In genomic region chr10:46068117-46068516, GRCh38 we compare ENCODE assay signal across 21 cellular contexts. TPM values are rescaled to one million over a fixed set of nuclear protein-coding genes. Genes with fewer than 3 reads are reported as not detected.
DNase-seq lines count a peak whose midpoint lies in the region; ATAC-seq, FAIRE-seq and TF ChIP-seq lines count a peak whose summit lies in the region.
"Had no signal": no experiment of that assay in that cellular context is flagged by ENCODE, and none has a peak within 500 bp of the region (broad histone marks: within the 10 kb centered on the region; RNA-seq: fewer than 3 reads in every experiment).

No MANE protein-coding gene starts in this region.

- no peak overlapping the region for H3K27ac Mint-ChIP-seq in neural progenitor cell
- H3K27ac Mint-ChIP-seq: CD4-positive, alpha-beta T cell had no signal

- H3K27ac ChIP-seq in K562 (ENCODE audit: extremely low read depth, low read depth, low read length) (no peak overlapping the region), neural progenitor cell (peak overlapping the region; percentile 33), right cardiac atrium (ENCODE audit: low read length) (no peak overlapping the region)
- H3K27ac ChIP-seq: 22Rv1, A549, C4-2B had no signal

- peaks cover 13% of the 10 kb centered on the region for H3F3A ChIP-seq in neural progenitor cell (ENCODE audit: low read depth)

- H4K20me1 ChIP-seq in K562 (replicated peaks; ENCODE audit: control insufficient read depth, insufficient read depth, low read length) (no peaks in the 10 kb centered on the region), neural progenitor cell (ENCODE audit: low read depth) (no peaks in the 10 kb centered on the region)

- DNase-seq in activated CD8-positive, alpha-beta memory T cell treated with anti-CD3 and anti-CD28 coated beads for 24 hours = peak; percentile 17
- no peak for DNase-seq in activated CD8-positive, alpha-beta memory T cell treated with anti-CD3 and anti-CD28 coated beads, Interleukin-2, amount 50 U/mL, for 4 hours
- no peak for DNase-seq in K562 (ENCODE audit: extremely low read depth in 1 of 4, low spot score in 3 of 4)
- DNase-seq in neural progenitor cell (ENCODE audit: low spot score) = peak; percentile 23
- DNase-seq in stimulated activated naive CD8-positive, alpha-beta T cell treated with anti-CD3 and anti-CD28 coated beads, Interleukin-15, Interleukin-2, amounts not matched to agents 100 U/mL and 50 U/mL, for 24 hours = no peak
- no peak for DNase-seq in right cardiac atrium
- no peak for DNase-seq in DMS153 treated with DMSO at 0.1 percent for 48 hours (lab: John Stamatoyannopoulos, UW; ENCODE audit: unreplicated experiment)
- DNase-seq: AML-193; Caco-2; CD4-positive, alpha-beta T cell; DMS153; DMS79 treated with DMSO at 0.1 percent for 48 hours; GF-D8; H9; IMR-90 had no signal

- H2AFZ ChIP-seq in K562 (ENCODE audit: low read depth, low read length) (peak overlapping the region; percentile 60), neural progenitor cell (replicated peaks) (no peak overlapping the region)

- TF ChIP-seq CTCF in K562 (IDR thresholded peaks at IDR 0.05 in 2 of 3, conservative IDR thresholded peaks at IDR 0.05 in 1 of 3; ENCODE audit: insufficient read depth in 2 of 3, low read depth in 1 of 3, low read length in 3 of 3) (no peak), neural progenitor cell (IDR thresholded peaks at IDR 0.05) (no peak)

- no peaks in the 10 kb centered on the region for H3K9me1 ChIP-seq in K562 (ENCODE audit: control insufficient read depth, insufficient read depth, low read length)

- no peak for TF ChIP-seq RAD21 in K562 (CRISPR knock-in tag; conservative IDR thresholded peaks at IDR 0.05 in 1 of 2, IDR thresholded peaks at IDR 0.05 in 1 of 2)

- no peak overlapping the region for H3K9ac ChIP-seq in K562 (ENCODE audit: insufficient read depth in 1 of 2, low read depth in 2 of 2, low read length in 2 of 2)
- no peak overlapping the region for H3K9ac ChIP-seq in neural progenitor cell

- H3K27me3 ChIP-seq in K562 (ENCODE audit: control insufficient read depth in 2 of 2, insufficient read depth in 2 of 2, low read length in 2 of 2) = no peaks in the 10 kb centered on the region
- H3K27me3 ChIP-seq in neural progenitor cell = no peaks in the 10 kb centered on the region
- no peaks in the 10 kb centered on the region for H3K27me3 ChIP-seq in right cardiac atrium (ENCODE audit: control insufficient read depth, insufficient read depth)

- peaks cover 0 to 11% of the 10 kb centered on the region in 2 experiments; a peak in 3 of 5 replicates for H3K4me1 ChIP-seq in K562 (replicated peaks in 1 of 2; ENCODE audit: control insufficient read depth in 2 of 2, insufficient read depth in 2 of 2, low read length in 2 of 2)
- H3K4me1 ChIP-seq in neural progenitor cell = peaks cover 8% of the 10 kb centered on the region
- no peaks in the 10 kb centered on the region for H3K4me1 ChIP-seq in right cardiac atrium (ENCODE audit: control insufficient read depth, insufficient read depth, low read length)
- H3K4me1 ChIP-seq: A549, Caco-2 had no signal

- CTCF ChIA-PET in K562 (lab: Yijun Ruan, JAX; ENCODE audit: low intra/inter-chr PET ratio) = no interaction called here

- H3K36me3 ChIP-seq in K562 (ENCODE audit: control insufficient read depth, insufficient read depth, low read length) (no peaks in the 10 kb centered on the region), neural progenitor cell (no peaks in the 10 kb centered on the region)

- TF ChIP-seq EP300 in K562 (IDR thresholded peaks at IDR 0.05; ENCODE audit: low read length) = no peak

- H3K4me3 ChIP-seq in K562 (no peak overlapping the region), neural progenitor cell (no peak overlapping the region), right cardiac atrium (ENCODE audit: low read length) (no peak overlapping the region)
- H3K4me3 ChIP-seq: A549 had no signal

- no peaks in the 10 kb centered on the region for H3K9me3 Mint-ChIP-seq in neural progenitor cell
- H3K9me3 Mint-ChIP-seq: CD4-positive, alpha-beta T cell had no signal

- H3K27me3 Mint-ChIP-seq in neural progenitor cell (ENCODE audit: insufficient read depth, low read depth) = peaks cover 3% of the 10 kb centered on the region
- H3K27me3 Mint-ChIP-seq: CD4-positive, alpha-beta T cell had no signal

- H3K4me1 Mint-ChIP-seq in neural progenitor cell = no peaks in the 10 kb centered on the region

- in situ Hi-C loops in K562 (cut with MboI) = no loop called here

- no peak for ATAC-seq in K562
- no peak for ATAC-seq in stimulated activated naive CD8-positive, alpha-beta T cell treated with anti-CD3 and anti-CD28 coated beads, Interleukin-15, Interleukin-2, amounts not matched to agents 100 U/mL and 50 U/mL, for 24 hours
- no peak for ATAC-seq in right cardiac atrium
- ATAC-seq: A549 had no signal

- no peak for FAIRE-seq in K562 (lab: Jason Lieb, UNC)
- FAIRE-seq: A549, H1 had no signal

- no peaks in the 10 kb centered on the region for H3K36me3 Mint-ChIP-seq in neural progenitor cell

- no peak for TF ChIP-seq POLR2A in K562 (conservative IDR thresholded peaks at IDR 0.05)

- H3K79me2 ChIP-seq in K562 (ENCODE audit: control insufficient read depth, insufficient read depth, low read length) (no peaks in the 10 kb centered on the region), neural progenitor cell (ENCODE audit: low read depth) (no peaks in the 10 kb centered on the region)

- intact Hi-C loops in K562 (cut with micrococcal nuclease) (no loop called here), right cardiac atrium (cut with DNase I) (no loop called here)

- no TSS peak for BruUV-seq in K562 (replicated peaks; lab: Mats Ljungman, UMichigan)

- H3K9me3 ChIP-seq in K562 (replicated peaks; ENCODE audit: control insufficient read depth, insufficient read depth, low read depth, low read length) = no peaks in the 10 kb centered on the region
- H3K9me3 ChIP-seq in neural progenitor cell (ENCODE audit: low read depth) = no peaks in the 10 kb centered on the region
- no peaks in the 10 kb centered on the region for H3K9me3 ChIP-seq in right cardiac atrium (ENCODE audit: control insufficient read depth, low read length)
- H3K9me3 ChIP-seq: Caco-2 had no signal

- H3K4me3 Mint-ChIP-seq in neural progenitor cell = no peak overlapping the region
- H3K4me3 Mint-ChIP-seq: CD4-positive, alpha-beta T cell; H9 had no signal

- POLR2A ChIA-PET in K562 (lab: Yijun Ruan, JAX) = interaction anchor here (1.4 kb wide), 1 partner anchor 9 kb away, joined by 7 read pairs; no protein-coding TSS in a partner anchor

- no peak overlapping the region for H3K4me2 ChIP-seq in K562 (ENCODE audit: insufficient read depth, low read length)
- no peak overlapping the region for H3K4me2 ChIP-seq in neural progenitor cell
- H3K4me2 ChIP-seq: A549 had no signal

- WGBS in K562 (ENCODE audit: insufficient coverage, low coverage, missing lambda C conversion rate) = 20% methylated on average over 1 of the region's 1 CpG
- WGBS in right cardiac atrium = 66% methylated on average over 1 of the region's 1 CpG

TF ChIP-seq in K562, 482 proteins besides CTCF, POLR2A, EP300 and RAD21:
- peak; percentile 34; the same call in 1 of the 2 replicates for TF ChIP-seq SPI1 (IDR thresholded peaks at IDR 0.05; ENCODE audit: borderline replicate concordance, low read depth, low read length)
- no peak for TF ChIP-seq ARID2 (IDR thresholded peaks at IDR 0.05)
TF ChIP-seq in K562: peak in this region for 1.

RNA-seq across cellular contexts. Expression of gene MSMB, which starts 22.0 kb away (rescaled TPM):
- not detected in 2 replicates for total RNA-seq in K562 (2011; cell fraction: chromatin; rRNA removed; ENCODE audit: low replicate concordance)
- total RNA-seq in K562 (2011; cell fraction: nucleolus; rRNA removed) = not detected in 2 replicates
- total RNA-seq in K562 (2011; cell fraction: nucleoplasm; rRNA removed) = not detected in 2 replicates
- total RNA-seq in K562 (2014; rRNA removed) (not detected in 2 replicates), K562 (2014; rRNA removed; fragmentation: Illumina TruSeq; extraction: Trizol) (not detected in 2 replicates), K562 (2015; rRNA removed; fragmentation: Illumina TruSeq; extraction: Trizol) (not detected in 2 replicates), K562 (2021) (not detected in 2 replicates), neural progenitor cell (ENCODE audit: low replicate concordance) (not detected in 2 replicates), right cardiac atrium (not detected)
- polyA plus RNA-seq in K562 (2011; rRNA removed) (not detected in 2 replicates), K562 (2014; fragmentation: Illumina TruSeq; extraction: Trizol) (not detected in 2 replicates), K562 (2014; fragmentation: Nextera tagmentation; extraction: Ambion mirVana) (under 1 TPM in 1 of 2 experiments, not detected in 1; 0.21 TPM), K562 (2014; rRNA removed) (0.60 TPM in 1 of 2 replicates, not detected in the other), right cardiac atrium (not detected)
- polyA plus RNA-seq in K562 (2011; cell fraction: cytosol; rRNA removed) = not detected in 2 replicates
- polyA plus RNA-seq in K562 (2011; cell fraction: nucleus; rRNA removed) = not detected in 2 replicates
- 0.21 and 0.53 TPM in 2 replicates for polyA plus RNA-seq in K562 (2012)
- polyA minus RNA-seq in K562 (2011; rRNA and poly(A)+ RNA removed) = not detected in 2 replicates
- polyA minus RNA-seq in K562 (2011; cell fraction: cytosol; rRNA and poly(A)+ RNA removed) = not detected in 2 replicates
- not detected in 2 replicates for polyA minus RNA-seq in K562 (2011; cell fraction: nucleus; rRNA and poly(A)+ RNA removed)
- total RNA-seq: CD4-positive, alpha-beta T cell; H1; H9; HT-29; IMR-90 had no signal
- polyA plus RNA-seq: BJ, H1, IMR-90 had no signal

RNA-seq across cellular contexts. Expression of gene NCOA4, which starts 37.7 kb away (rescaled TPM):
- total RNA-seq in K562 (2011; cell fraction: chromatin; rRNA removed; ENCODE audit: low replicate concordance) = 56.1 and 85.1 TPM in 2 replicates
- 49.9 and 53.6 TPM in 2 replicates for total RNA-seq in K562 (2011; cell fraction: nucleolus; rRNA removed)
- total RNA-seq in K562 (2011; cell fraction: nucleoplasm; rRNA removed) = 62.1 and 74.5 TPM in 2 replicates
- 136 and 144 TPM in 2 replicates for total RNA-seq in K562 (2014; rRNA removed)
- total RNA-seq in K562 (2014; rRNA removed; fragmentation: Illumina TruSeq; extraction: Trizol) = 200 and 222 TPM in 2 replicates
- total RNA-seq in K562 (2015; rRNA removed; fragmentation: Illumina TruSeq; extraction: Trizol) = 169 and 182 TPM in 2 replicates
- 136 TPM in 2 replicates for total RNA-seq in K562 (2021)
- 237 and 283 TPM in 2 replicates for polyA plus RNA-seq in K562 (2011; rRNA removed)
- polyA plus RNA-seq in K562 (2011; cell fraction: cytosol; rRNA removed) = 98.1 and 135 TPM in 2 replicates
- 64.2 and 91.5 TPM in 2 replicates for polyA plus RNA-seq in K562 (2011; cell fraction: nucleus; rRNA removed)
- polyA plus RNA-seq in K562 (2012) = 122 and 153 TPM in 2 replicates
- polyA plus RNA-seq in K562 (2014; fragmentation: Illumina TruSeq; extraction: Trizol) = 146 and 181 TPM in 2 replicates
- 100 to 1,000 TPM; 126 to 196 TPM for polyA plus RNA-seq in K562 (2014; fragmentation: Nextera tagmentation; extraction: Ambion mirVana)
- polyA plus RNA-seq in K562 (2014; rRNA removed) = 89.8 and 108 TPM in 2 replicates
- 332 and 338 TPM in 2 replicates for polyA minus RNA-seq in K562 (2011; rRNA and poly(A)+ RNA removed)
- polyA minus RNA-seq in K562 (2011; cell fraction: cytosol; rRNA and poly(A)+ RNA removed) = 120 and 132 TPM in 2 replicates
- 29.6 and 65.0 TPM in 2 replicates for polyA minus RNA-seq in K562 (2011; cell fraction: nucleus; rRNA and poly(A)+ RNA removed)
- total RNA-seq in neural progenitor cell (ENCODE audit: low replicate concordance) = 67.7 and 91.7 TPM in 2 replicates
- 100 to 1,000 TPM; 173 to 233 (median 222) TPM for total RNA-seq in right cardiac atrium
- polyA plus RNA-seq in right cardiac atrium = 93.7 TPM

Comparison
In these comparisons a context has a peak if more than half of its experiments do, and no peak if none do; other contexts are left out.
1. DNase-seq: peak in activated CD8-positive, alpha-beta memory T cell treated with anti-CD3 and anti-CD28 coated beads for 24 hours (single experiment) and neural progenitor cell (single experiment); none in activated CD8-positive, alpha-beta memory T cell treated with anti-CD3 and anti-CD28 coated beads, Interleukin-2, amount 50 U/mL, for 4 hours (single experiment), K562 (0 of 4), stimulated activated naive CD8-positive, alpha-beta T cell treated with anti-CD3 and anti-CD28 coated beads, Interleukin-15, Interleukin-2, amounts not matched to agents 100 U/mL and 50 U/mL, for 24 hours (single experiment), right cardiac atrium (0 of 3) and DMS153 treated with DMSO at 0.1 percent for 48 hours (single experiment).